ENCODE assay signal across 12 cellular contexts in genomic region chr7:30472771-30473392, GRCh38. TPM values are rescaled to one million over a fixed set of nuclear protein-coding genes. Genes with fewer than 3 reads are reported as not detected.
DNase-seq lines count a peak whose midpoint lies in the region; ATAC-seq and TF ChIP-seq lines count a peak whose summit lies in the region.
"Had no signal": no experiment of that assay in that cellular context is flagged by ENCODE, and none has a peak within 500 bp of the region (broad histone marks: within the 10 kb centered on the region; RNA-seq: fewer than 3 reads in every experiment).

No MANE protein-coding gene starts in this region.

- ATAC-seq in GM18861 (IDR thresholded peaks at IDR 0.05; ENCODE audit: unreplicated experiment) = no peak

- TF ChIP-seq CTCF in epithelial cell of esophagus (IDR thresholded peaks at IDR 0.05; ENCODE audit: insufficient read depth, low read depth, low read length, missing control alignments) (no peak), osteocyte (IDR thresholded peaks at IDR 0.05) (no peak), GM13977 (IDR thresholded peaks at IDR 0.05; ENCODE audit: extremely low read depth, insufficient read depth, missing control alignments) (no peak)

- no peak for DNase-seq in CD8-positive, alpha-beta memory T cell
- DNase-seq in NCI-H524 treated with DMSO at 0.1 percent for 48 hours (lab: John Stamatoyannopoulos, UW) = peak; percentile 43
- peak; percentile 58 for DNase-seq in epithelial cell of esophagus (ENCODE audit: low read depth)
- peak; percentile 21 for DNase-seq in osteocyte (ENCODE audit: extremely low spot score, unreplicated experiment)
- no peak for DNase-seq in ureter (ENCODE audit: low spot score)
- no peak for DNase-seq in CD1c-positive myeloid dendritic cell (ENCODE audit: extremely low spot score)
- no peak for DNase-seq in GM13977 (ENCODE audit: low spot score)
- DNase-seq: activated CD4-positive, alpha-beta T cell treated with anti-CD3 and anti-CD28 coated beads for 48 hours; activated naive CD4-positive, alpha-beta T cell treated with Interleukin-2 at 50 U/mL for 16 hours; kidney glomerular epithelial cell; SJCRH30 had no signal

- H3K4me1 Mint-ChIP-seq in CD8-positive, alpha-beta memory T cell = peaks cover 82 to 94% (median 92%) of the 10 kb centered on the region in 3 donors
- peaks cover 64% of the 10 kb centered on the region for H3K4me1 Mint-ChIP-seq in osteocyte (ENCODE audit: unreplicated experiment)

- CTCF ChIA-PET in CD8-positive, alpha-beta memory T cell (lab: Charles Lee) = no interaction called here

- H3K27ac Mint-ChIP-seq in CD8-positive, alpha-beta memory T cell = peak overlapping the region in 5 of 8 donors; percentile 14 to 73 (median 60)
- peak overlapping the region; percentile 59 for H3K27ac Mint-ChIP-seq in osteocyte (ENCODE audit: unreplicated experiment)

- POLR2A ChIA-PET in CD8-positive, alpha-beta memory T cell (lab: Charles Lee) = no interaction called here

- no peaks in the 10 kb centered on the region for H3K27me3 Mint-ChIP-seq in CD8-positive, alpha-beta memory T cell
- H3K27me3 Mint-ChIP-seq in osteocyte (ENCODE audit: unreplicated experiment) = no peaks in the 10 kb centered on the region

- no peak overlapping the region for H3K4me3 ChIP-seq in CD8-positive, alpha-beta memory T cell (ENCODE audit: low read length)
- H3K4me3 ChIP-seq in epithelial cell of esophagus (ENCODE audit: low read length) = no peak overlapping the region
- H3K4me3 ChIP-seq: SJCRH30 had no signal

- no peaks in the 10 kb centered on the region for H3K9me3 ChIP-seq in CD8-positive, alpha-beta memory T cell (ENCODE audit: low read length)
- H3K9me3 ChIP-seq: SJCRH30 had no signal

- peaks cover 0 to 25% (median 6%) of the 10 kb centered on the region in 3 donors for H3K36me3 Mint-ChIP-seq in CD8-positive, alpha-beta memory T cell
- H3K36me3 Mint-ChIP-seq in osteocyte (ENCODE audit: unreplicated experiment) = peaks cover 5% of the 10 kb centered on the region

- H3K36me3 ChIP-seq in CD8-positive, alpha-beta memory T cell (ENCODE audit: insufficient read depth, low read length) = no peaks in the 10 kb centered on the region
- H3K36me3 ChIP-seq: SJCRH30 had no signal

- H3K4me3 Mint-ChIP-seq in CD8-positive, alpha-beta memory T cell = peak overlapping the region in 2 of 7 donors; percentile 16
- no peak overlapping the region for H3K4me3 Mint-ChIP-seq in osteocyte (ENCODE audit: unreplicated experiment)

- H3K4me1 ChIP-seq in CD8-positive, alpha-beta memory T cell (ENCODE audit: insufficient read depth, low read length) = peaks cover 48% of the 10 kb centered on the region
- H3K4me1 ChIP-seq: SJCRH30 had no signal

- in situ Hi-C loops in GM13977 (cut with MboI; ENCODE audit: low pct_unique_long_range_greater_than_20kb, low sequenced_read_pairs, unreplicated experiment) = no loop called here

- H3K27me3 ChIP-seq in CD8-positive, alpha-beta memory T cell (ENCODE audit: insufficient read depth, low read length, poor library complexity, severe bottlenecking) = no peaks in the 10 kb centered on the region
- H3K27me3 ChIP-seq: SJCRH30 had no signal

- no peaks in the 10 kb centered on the region for H3K9me3 Mint-ChIP-seq in CD8-positive, alpha-beta memory T cell
- H3K9me3 Mint-ChIP-seq in osteocyte (ENCODE audit: unreplicated experiment) = no peaks in the 10 kb centered on the region

- H3K27ac ChIP-seq in CD8-positive, alpha-beta memory T cell (ENCODE audit: low read depth, low read length) = no peak overlapping the region
- H3K27ac ChIP-seq: SJCRH30 had no signal

RNA-seq across cellular contexts. Expression of gene NOD1, which starts 5.7 kb away (rescaled TPM):
- total RNA-seq in CD8-positive, alpha-beta memory T cell = 1 to 10 TPM; 8.4 to 8.8 TPM
- 8.8 TPM for polyA plus RNA-seq in CD8-positive, alpha-beta memory T cell
- total RNA-seq in osteocyte (7.2 and 8.9 TPM in 2 replicates), ureter (24.4 TPM)

RNA-seq across cellular contexts. Expression of gene GGCT, which starts 31.7 kb away (rescaled TPM):
- total RNA-seq in CD8-positive, alpha-beta memory T cell = 10 to 100 TPM; 69.3 to 73.1 TPM
- 25.1 TPM for polyA plus RNA-seq in CD8-positive, alpha-beta memory T cell
- total RNA-seq in osteocyte (24.2 and 26.7 TPM in 2 replicates), ureter (38.7 TPM)

Comparison
In these comparisons a context has a peak if more than half of its experiments do, and no peak if none do; other contexts are left out.
1. DNase-seq: peak in NCI-H524 treated with DMSO at 0.1 percent for 48 hours (single experiment), epithelial cell of esophagus (single experiment) and osteocyte (single experiment); none in CD8-positive, alpha-beta memory T cell (0 of 5), ureter (single experiment), CD1c-positive myeloid dendritic cell (single experiment) and GM13977 (single experiment).